ENCODE assay signal across 19 cellular contexts in the genomic region with DNA sequence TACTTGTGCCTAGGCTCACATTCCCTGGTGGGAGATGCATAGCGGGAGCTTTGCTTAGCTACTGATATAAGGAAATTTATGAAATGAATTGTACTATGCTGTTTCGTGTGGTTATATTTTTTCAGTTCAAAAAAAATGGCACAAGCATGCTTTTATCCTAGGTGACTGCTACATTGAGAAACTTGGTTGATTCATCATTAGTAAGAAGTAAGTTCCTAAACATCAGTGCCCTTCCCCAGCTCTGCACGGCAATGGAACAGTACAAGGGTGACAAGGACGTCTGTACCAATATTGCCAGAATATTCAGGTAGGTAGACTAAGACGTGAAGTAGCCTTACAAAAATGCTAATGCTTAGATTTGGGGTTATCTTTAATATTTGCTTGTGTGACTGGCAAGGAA.
"Had no signal": no experiment of that assay in that cellular context is flagged by ENCODE, and none has a peak within 500 bp of the region (broad histone marks: within the 10 kb centered on the region; RNA-seq: fewer than 3 reads in every experiment).

No MANE protein-coding gene starts in this region.

- H3K4me1 Mint-ChIP-seq: nephron progenitor cell had no signal

- H3K27ac Mint-ChIP-seq: endodermal cell; nephron progenitor cell; stimulated activated naive B cell treated with anti-CD40 and anti-IgM and Interleukin-4, amounts not matched to agents 10 μg/mL and 1 μg/mL and 100 μg/mL, for 72 hours; stimulated activated naive CD8-positive, alpha-beta T cell treated with anti-CD3 and anti-CD28 coated beads, Interleukin-15, amount 100 ng/mL, for 72 hours had no signal

- H3K4me3 ChIP-seq: heart left ventricle, psoas muscle, right lobe of liver, testis, tibial nerve, upper lobe of right lung, vagina had no signal

- H3K27me3 Mint-ChIP-seq: stimulated activated naive B cell treated with anti-CD40 and anti-IgM and Interleukin-4, amounts not matched to agents 10 μg/mL and 1 μg/mL and 100 μg/mL, for 72 hours; stimulated activated naive CD8-positive, alpha-beta T cell treated with anti-CD3 and anti-CD28 coated beads, Interleukin-15, amount 100 ng/mL, for 72 hours had no signal

- H3K27ac ChIP-seq: heart left ventricle, neutrophil, psoas muscle, right lobe of liver, testis, tibial nerve, upper lobe of right lung, vagina had no signal

- H3K4me1 ChIP-seq: psoas muscle, right lobe of liver, testis, tibial nerve, upper lobe of right lung, vagina had no signal

- H3K4me3 Mint-ChIP-seq: endodermal cell; naive thymus-derived CD4-positive, alpha-beta T cell; nephron progenitor cell; stimulated activated naive B cell treated with anti-CD40 and anti-IgM and Interleukin-4, amounts not matched to agents 10 μg/mL and 1 μg/mL and 100 μg/mL, for 72 hours; stimulated activated naive CD8-positive, alpha-beta T cell treated with anti-CD3 and anti-CD28 coated beads, Interleukin-15, amount 100 ng/mL, for 72 hours had no signal

- ATAC-seq: heart left ventricle; left colon; left ventricle myocardium superior; naive thymus-derived CD4-positive, alpha-beta T cell; psoas muscle; right lobe of liver; stimulated activated naive B cell treated with anti-CD40 and anti-IgM and Interleukin-4, amounts not matched to agents 10 μg/mL and 1 μg/mL and 100 μg/mL, for 72 hours; stimulated activated naive CD8-positive, alpha-beta T cell treated with anti-CD3 and anti-CD28 coated beads, Interleukin-15, amount 100 ng/mL, for 72 hours; upper lobe of right lung had no signal

- H3K9me3 ChIP-seq: heart left ventricle, neutrophil, psoas muscle, right lobe of liver, testis, tibial nerve, upper lobe of right lung, vagina had no signal

- H3K36me3 ChIP-seq: heart left ventricle, neutrophil, right lobe of liver, tibial nerve, upper lobe of right lung, vagina had no signal

- DNase-seq: dermis blood vessel endothelial cell; endodermal cell; heart left ventricle; hippocampal formation; left colon; left ventricle myocardium superior; naive thymus-derived CD4-positive, alpha-beta T cell; nephron progenitor cell; psoas muscle; retina; right lobe of liver; stimulated activated CD4-positive, alpha-beta T cell treated with anti-CD3 and anti-CD28 coated beads, Interleukin-4, amount 100 ng/mL, for 24 hours; stimulated activated naive B cell treated with anti-CD40 and anti-IgM and Interleukin-4, amounts not matched to agents 10 μg/mL and 1 μg/mL and 100 μg/mL, for 72 hours; stimulated activated naive CD8-positive, alpha-beta T cell treated with anti-CD3 and anti-CD28 coated beads, Interleukin-15, amount 100 ng/mL, for 72 hours; testis; upper lobe of right lung had no signal

- H3K27me3 ChIP-seq: heart left ventricle, neutrophil, right lobe of liver, testis, tibial nerve, upper lobe of right lung, vagina had no signal
